In genomic region chr6:87745966-87746721, GRCh38 we compare ENCODE assay signal across 25 cellular contexts.
"Had no signal": no experiment of that assay in that cellular context is flagged by ENCODE, and none has a peak within 500 bp of the region (broad histone marks: within the 10 kb centered on the region; RNA-seq: fewer than 3 reads in every experiment).

No MANE protein-coding gene starts in this region.

- H3K4me1 ChIP-seq: foreskin keratinocyte, prostate gland, suprapubic skin, tibial artery, upper lobe of right lung had no signal

- ATAC-seq: activated CD4-positive, alpha-beta T cell treated with anti-CD3 and anti-CD28 coated beads for 36 hours; foreskin keratinocyte; heart left ventricle; upper lobe of right lung had no signal

- H3K4me2 ChIP-seq: smooth muscle cell had no signal

- H3K36me3 ChIP-seq: heart left ventricle, ovary, prostate gland, suprapubic skin, tibial artery, upper lobe of right lung had no signal

- H3K9me3 ChIP-seq: heart left ventricle, ovary, prostate gland, suprapubic skin, tibial artery, upper lobe of right lung had no signal

- FAIRE-seq: bronchial epithelial cell, colon, kidney had no signal

- H3K27ac ChIP-seq: foreskin keratinocyte, heart left ventricle, ovary, prostate gland, suprapubic skin, tibial artery, upper lobe of right lung had no signal

- H3K4me3 ChIP-seq: heart left ventricle, ovary, prostate gland, smooth muscle cell, suprapubic skin, tibial artery, upper lobe of right lung had no signal

- H3K27me3 ChIP-seq: foreskin keratinocyte, heart left ventricle, ovary, suprapubic skin, tibial artery, upper lobe of right lung had no signal

- DNase-seq: activated CD4-positive, alpha-beta T cell treated with anti-CD3 and anti-CD28 coated beads for 36 hours; activated CD4-positive, CD25-positive, alpha-beta regulatory T cell; activated effector memory CD4-positive, alpha-beta T cell treated with anti-CD3 and anti-CD28 coated beads, Interleukin-2, amount 50 U/mL, for 16 hours; activated naive CD4-positive, alpha-beta T cell treated with anti-CD3 and anti-CD28 coated beads for 36 hours; activated naive CD8-positive, alpha-beta T cell treated with anti-CD3 and anti-CD28 coated beads for 36 hours; amygdala; effector CD8-positive, alpha-beta T cell; erythroblast; foreskin keratinocyte; heart left ventricle; hypothalamus; immature natural killer cell; kidney; naive B cell; ovary; retina; stimulated activated CD4-positive, alpha-beta T cell treated with anti-CD3 and anti-CD28 coated beads, Interleukin-15, amount 100 ng/mL, for 24 hours; stimulated activated naive CD4-positive, alpha-beta T cell; tibial artery; upper lobe of right lung had no signal
